Comparison of ENCODE assay signal across 8 cellular contexts in the genomic region with DNA sequence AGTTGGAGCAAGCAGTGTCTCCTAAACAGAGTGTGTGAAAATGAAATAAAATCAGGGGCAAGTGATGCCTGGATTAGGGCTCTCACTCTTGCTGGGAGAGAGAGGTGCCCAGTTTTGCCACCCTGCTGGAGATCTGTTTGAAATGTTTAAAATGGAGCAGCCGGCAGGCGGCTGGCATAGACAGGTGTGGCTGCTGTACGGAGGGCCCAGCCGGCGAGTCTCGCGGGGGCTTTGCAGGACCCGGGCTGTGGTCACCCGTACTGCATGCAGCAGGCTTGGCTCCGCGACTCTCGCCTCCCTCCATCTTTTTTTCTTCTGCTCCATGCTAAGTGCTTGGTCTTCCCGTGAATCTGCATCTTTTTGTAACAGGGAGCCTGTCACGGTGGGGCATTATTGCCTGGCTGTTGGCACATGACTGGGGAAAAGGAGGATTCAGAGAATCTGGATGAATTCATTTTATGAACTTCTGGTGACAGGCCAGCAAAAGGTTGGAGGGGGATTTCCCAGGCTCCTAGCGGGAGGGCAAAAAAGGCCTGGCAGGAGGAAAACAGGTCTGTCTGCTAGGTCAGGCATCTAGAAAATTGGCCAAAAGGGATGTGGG. TPM values are rescaled to one million over a fixed set of nuclear protein-coding genes. Genes with fewer than 3 reads are reported as not detected.
A peak's percentile ranks its signal among the peaks of the same experiment; 100 is the strongest.
DNase-seq lines count a peak whose midpoint lies in the region; ATAC-seq, FAIRE-seq and TF ChIP-seq lines count a peak whose summit lies in the region.

No MANE protein-coding gene starts in this region.

- H3K9me3 ChIP-seq in Panc1 (ENCODE audit: control insufficient read depth, insufficient read depth, low read depth, low read length) (no peaks in the 10 kb centered on the region), endothelial cell of umbilical vein (replicated peaks; ENCODE audit: control insufficient read depth, insufficient read depth, low read length) (no peaks in the 10 kb centered on the region)

- H3K4me3 ChIP-seq in GM12864 (ENCODE audit: low read depth, low read length): peak overlapping the region; percentile 80
- peak overlapping the region; percentile 76 to 83 for H3K4me3 ChIP-seq in Panc1 (ENCODE audit: low read depth in 2 of 2, low read length in 2 of 2)
- H3K4me3 ChIP-seq in endothelial cell of umbilical vein (replicated peaks in 1 of 3; ENCODE audit: insufficient read depth in 1 of 3, low read depth in 1 of 3, low read length in 3 of 3): peak overlapping the region; percentile 61 to 82 (median 63)

- no peaks in the 10 kb centered on the region for H3K27me3 ChIP-seq in Panc1 (ENCODE audit: control insufficient read depth, insufficient read depth, low read length)
- no peaks in the 10 kb centered on the region for H3K27me3 ChIP-seq in endothelial cell of umbilical vein (ENCODE audit: control insufficient read depth in 2 of 2, insufficient read depth in 2 of 2, low read length in 2 of 2)

- H3K9me1 ChIP-seq in endothelial cell of umbilical vein (replicated peaks; ENCODE audit: control insufficient read depth, extremely low read depth, insufficient read depth, low read length): no peaks in the 10 kb centered on the region

- POLR2A ChIA-PET in Panc1 (lab: Charles Lee) (no interaction called here), endothelial cell of umbilical vein (lab: Charles Lee) (no interaction called here)
- POLR2A ChIA-PET in naive thymus-derived CD8-positive, alpha-beta T cell (lab: Charles Lee): no interaction called here

- no peaks in the 10 kb centered on the region for H3K36me3 Mint-ChIP-seq in naive thymus-derived CD8-positive, alpha-beta T cell

- BruUV-seq in Panc1 (replicated peaks; lab: Mats Ljungman, UMichigan) (no TSS peak), endothelial cell of umbilical vein (replicated peaks; lab: Mats Ljungman, UMichigan) (no TSS peak)

- intact Hi-C loops in Panc1 (cut with micrococcal nuclease; ENCODE audit: unreplicated experiment) (no loop called here), endothelial cell of umbilical vein (cut with micrococcal nuclease) (loop anchor here (1.0 kb wide), 2 partner anchors 12 to 149 kb away; no protein-coding TSS in a partner anchor)

- peak overlapping the region in 4 of 10 donors; percentile 35 to 65 (median 40) for H3K27ac Mint-ChIP-seq in naive thymus-derived CD8-positive, alpha-beta T cell

- ATAC-seq in Panc1: peak; percentile 13; the same call in 1 of the 2 replicates
- no peak for ATAC-seq in naive thymus-derived CD8-positive, alpha-beta T cell
- no peak for ATAC-seq in GM21528 (IDR thresholded peaks at IDR 0.05; ENCODE audit: low FRiP score, unreplicated experiment)

- TF ChIP-seq POLR2A in endothelial cell of umbilical vein (IDR thresholded peaks at IDR 0.05; ENCODE audit: low read depth, low read length): no peak

- peaks cover 22% of the 10 kb centered on the region for H3K4me1 ChIP-seq in Panc1 (ENCODE audit: control insufficient read depth, insufficient read depth, low read length)
- peaks cover 21% of the 10 kb centered on the region for H3K4me1 ChIP-seq in endothelial cell of umbilical vein (ENCODE audit: control insufficient read depth, extremely low read depth, insufficient read depth, low read length)

- peak overlapping the region; percentile 79 for H3K27ac ChIP-seq in Panc1 (ENCODE audit: low read length)
- no peak overlapping the region for H3K27ac ChIP-seq in endothelial cell of umbilical vein (ENCODE audit: insufficient read depth, low read depth, low read length)

- no peaks in the 10 kb centered on the region for H4K20me1 ChIP-seq in endothelial cell of umbilical vein (replicated peaks; ENCODE audit: control insufficient read depth, extremely low read depth, insufficient read depth, low read length)

- peaks cover 0 to 23% (median 7%) of the 10 kb centered on the region in 5 donors for H3K27me3 Mint-ChIP-seq in naive thymus-derived CD8-positive, alpha-beta T cell

- CTCF ChIA-PET in Panc1 (lab: Charles Lee) (no interaction called here), endothelial cell of umbilical vein (lab: Charles Lee) (interaction anchor here (1.0 to 5.9 kb wide), 5 partner anchors 11 to 110 kb away, joined by 3 to 317 read pairs (median 10); no protein-coding TSS in a partner anchor)

- H3K79me2 ChIP-seq in endothelial cell of umbilical vein (ENCODE audit: control insufficient read depth, insufficient read depth, low read length): peaks cover 50% of the 10 kb centered on the region

- H2AFZ ChIP-seq in endothelial cell of umbilical vein (ENCODE audit: low read depth, low read length): peak overlapping the region; percentile 15

- no peak for FAIRE-seq in endothelial cell of umbilical vein (lab: Jason Lieb, UNC)

- H3K9ac ChIP-seq in endothelial cell of umbilical vein (replicated peaks; ENCODE audit: extremely low read depth, insufficient read depth, low read length): peak overlapping the region; percentile 35

- in situ Hi-C loops in Panc1 (cut with HindIII; ENCODE audit: low pct_unique_long_range_greater_than_20kb, low sequenced_read_pairs): no loop called here

- DNase-seq in GM12864 (ENCODE audit: low read depth) (no peak), Panc1 (ENCODE audit: low read depth, low spot score) (no peak), endothelial cell of umbilical vein (ENCODE audit: low read depth, low spot score) (peak; percentile 42), GM10266 (ENCODE audit: extremely low spot score) (no peak), SIG-M5 (lab: John Stamatoyannopoulos, UW) (no peak)
- no peak for DNase-seq in naive thymus-derived CD8-positive, alpha-beta T cell
- DNase-seq in activated CD4-positive, CD25-positive, alpha-beta regulatory T cell (lab: John Stamatoyannopoulos, UW): no peak

- dilution Hi-C loops in endothelial cell of umbilical vein (cut with MboI; ENCODE audit: extremely low pct_ligation_motif_present, low sequenced_read_pairs): no loop called here

- peak overlapping the region; percentile 80 for H3K4me2 ChIP-seq in endothelial cell of umbilical vein (ENCODE audit: insufficient read depth, low read length)

- no peaks in the 10 kb centered on the region for H3K36me3 ChIP-seq in Panc1 (ENCODE audit: control insufficient read depth, insufficient read depth, low read length)
- H3K36me3 ChIP-seq in endothelial cell of umbilical vein (ENCODE audit: control insufficient read depth in 2 of 2, extremely low read depth in 1 of 2, insufficient read depth in 2 of 2, low read length in 2 of 2): no peaks in the 10 kb centered on the region

- TF ChIP-seq CTCF in GM12864 (IDR thresholded peaks at IDR 0.05; ENCODE audit: low read depth, low read length, missing control alignments) (peak; percentile 22), Panc1 (IDR thresholded peaks at IDR 0.05) (no peak), endothelial cell of umbilical vein (IDR thresholded peaks at IDR 0.05; ENCODE audit: extremely low read depth in 1 of 2, insufficient read depth in 1 of 2, low read depth in 1 of 2, low read length in 2 of 2) (peak in 1 of 2 donors; percentile 18), GM10266 (IDR thresholded peaks at IDR 0.05; ENCODE audit: control insufficient read depth, insufficient read depth, low read depth, missing control alignments) (no peak)

- peaks cover 6 to 19% (median 14%) of the 10 kb centered on the region in 4 donors for H3K4me1 Mint-ChIP-seq in naive thymus-derived CD8-positive, alpha-beta T cell

- H3K9me3 Mint-ChIP-seq in naive thymus-derived CD8-positive, alpha-beta T cell: no peaks in the 10 kb centered on the region

- peak overlapping the region; percentile 62 to 88 (median 77) for H3K4me3 Mint-ChIP-seq in naive thymus-derived CD8-positive, alpha-beta T cell

TF ChIP-seq in endothelial cell of umbilical vein, 7 proteins besides CTCF, POLR2A, EP300 and RAD21 (continues in another document):
- no peak for TF ChIP-seq MYC (IDR thresholded peaks at IDR 0.05; ENCODE audit: low read depth, low read length)
- TF ChIP-seq EZH2 (IDR thresholded peaks at IDR 0.05; ENCODE audit: borderline replicate concordance, low read depth, low read length, severe bottlenecking): no peak
- TF ChIP-seq GATA2 (IDR thresholded peaks at IDR 0.05; ENCODE audit: insufficient read depth, insufficient read length, low read depth, low read length): no peak
- TF ChIP-seq, protein P1, sequence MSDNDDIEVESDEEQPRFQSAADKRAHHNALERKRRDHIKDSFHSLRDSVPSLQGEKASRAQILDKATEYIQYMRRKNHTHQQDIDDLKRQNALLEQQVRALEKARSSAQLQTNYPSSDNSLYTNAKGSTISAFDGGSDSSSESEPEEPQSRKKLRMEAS (IDR thresholded peaks at IDR 0.05; ENCODE audit: insufficient read depth, insufficient read length): no peak
- no peak for TF ChIP-seq FOS (IDR thresholded peaks at IDR 0.05; ENCODE audit: borderline replicate concordance, insufficient read depth, low read length)
- TF ChIP-seq JUN (IDR thresholded peaks at IDR 0.05; ENCODE audit: borderline replicate concordance, insufficient read depth, insufficient read length, low read depth): no peak

RNA-seq across cellular contexts. Expression of gene ZNRF1, which starts 1.8 kb away (rescaled TPM):
- total RNA-seq in Panc1 (2021; ENCODE audit: unreplicated experiment): 52.3 TPM
- 31.5 TPM for polyA plus RNA-seq in Panc1 (2012; ENCODE audit: insufficient read length)
- total RNA-seq in endothelial cell of umbilical vein: 33.2 and 34.9 TPM in 2 replicates
- 23.7 and 25.7 TPM in 2 replicates for polyA plus RNA-seq in endothelial cell of umbilical vein
- polyA plus RNA-seq in endothelial cell of umbilical vein (2011; cell fraction: cytosol; rRNA removed): 18.1 and 21.5 TPM in 2 replicates
- polyA plus RNA-seq in endothelial cell of umbilical vein (2011; cell fraction: nucleus; rRNA removed): 33.2 and 38.1 TPM in 2 replicates
- 29.6 and 47.4 TPM in 2 replicates for polyA plus RNA-seq in endothelial cell of umbilical vein (2012)
- polyA minus RNA-seq in endothelial cell of umbilical vein: 23.4 and 28.6 TPM in 2 replicates
- 16.1 TPM for polyA minus RNA-seq in endothelial cell of umbilical vein (2011; cell fraction: cytosol; rRNA and poly(A)+ RNA removed)
- polyA minus RNA-seq in endothelial cell of umbilical vein (2011; cell fraction: nucleus; rRNA and poly(A)+ RNA removed): 26.0 and 34.1 TPM in 2 replicates
- 1 to 10 TPM; 1.3 to 1.5 TPM for total RNA-seq in naive thymus-derived CD8-positive, alpha-beta T cell
- polyA plus RNA-seq in naive thymus-derived CD8-positive, alpha-beta T cell: 1 to 10 TPM in 2 of 3 donors, under 1 TPM in 1; 0.73 to 1.3 (median 1.3) TPM

RNA-seq across cellular contexts. Expression of gene WDR59, which starts 15.7 kb away (rescaled TPM):
- 58.7 TPM for total RNA-seq in Panc1 (2021; ENCODE audit: unreplicated experiment)
- 42.7 TPM for polyA plus RNA-seq in Panc1 (2012; ENCODE audit: insufficient read length)
- total RNA-seq in endothelial cell of umbilical vein: 60.0 and 62.2 TPM in 2 replicates
- polyA plus RNA-seq in endothelial cell of umbilical vein: 51.1 and 51.3 TPM in 2 replicates
- 36.3 TPM in 2 replicates for polyA plus RNA-seq in endothelial cell of umbilical vein (2011; cell fraction: cytosol; rRNA removed)
- polyA plus RNA-seq in endothelial cell of umbilical vein (2011; cell fraction: nucleus; rRNA removed): 161 and 194 TPM in 2 replicates
- 36.0 and 36.7 TPM in 2 replicates for polyA plus RNA-seq in endothelial cell of umbilical vein (2012)
- polyA minus RNA-seq in endothelial cell of umbilical vein: 74.0 and 91.3 TPM in 2 replicates
- polyA minus RNA-seq in endothelial cell of umbilical vein (2011; cell fraction: cytosol; rRNA and poly(A)+ RNA removed): 21.8 TPM
- polyA minus RNA-seq in endothelial cell of umbilical vein (2011; cell fraction: nucleus; rRNA and poly(A)+ RNA removed): 65.9 and 79.0 TPM in 2 replicates
- 100 to 1,000 TPM; 125 to 130 TPM for total RNA-seq in naive thymus-derived CD8-positive, alpha-beta T cell
- 10 to 100 TPM in 1 of 3 donors, 1 to 10 TPM in 2; 6.9 to 12.9 (median 9.7) TPM for polyA plus RNA-seq in naive thymus-derived CD8-positive, alpha-beta T cell

Comparison
In these comparisons a context has a peak if more than half of its experiments do, and no peak if none do; other contexts are left out.
1. RNA of gene ZNRF1, which starts 1.8 kb away (total RNA-seq): 52.3 TPM in Panc1 (single experiment) and 33.2 to 34.9 TPM in endothelial cell of umbilical vein; 1.3 to 1.5 TPM in naive thymus-derived CD8-positive, alpha-beta T cell; every median in the first group is over 10 times any median in the second.
2. Peak in every context shown above with its lines, with median percentiles within 50 percentile points of each other: H3K4me3 ChIP-seq.